Comparison of ENCODE assay signal across 1 cellular context in genomic region chr5:142330444-142330843, GRCh38.
TF ChIP-seq lines count a peak whose summit lies in the region.

No MANE protein-coding gene starts in this region.

TF ChIP-seq in K562, 482 proteins besides CTCF, POLR2A, EP300 and RAD21 (continued from another document and continues in another):
- TF ChIP-seq BCLAF1 (IDR thresholded peaks at IDR 0.05; ENCODE audit: borderline replicate concordance in 1 of 2, control insufficient read depth in 1 of 2, low read depth in 2 of 2, low read length in 1 of 2) (no peak), MBD1 (CRISPR knock-in tag; IDR thresholded peaks at IDR 0.05) (no peak), CBX2 (IDR thresholded peaks at IDR 0.05; ENCODE audit: insufficient read depth, low read length, poor library complexity, severe bottlenecking) (no peak), DPF2 (IDR thresholded peaks at IDR 0.05) (peak; percentile 39; the same call in 1 of the 2 replicates), KLF10 (CRISPR knock-in tag; IDR thresholded peaks at IDR 0.05) (no peak), ZNF586 (CRISPR knock-in tag; conservative IDR thresholded peaks at IDR 0.05) (no peak), ZNF239 (CRISPR knock-in tag; IDR thresholded peaks at IDR 0.05) (no peak), ZNF3 (CRISPR knock-in tag; IDR thresholded peaks at IDR 0.05) (no peak), HBP1 (CRISPR knock-in tag; IDR thresholded peaks at IDR 0.05) (no peak), NONO (IDR thresholded peaks at IDR 0.05; ENCODE audit: low read depth in 2 of 2, low read length in 1 of 2) (no peak), WHSC1 (IDR thresholded peaks at IDR 0.05; ENCODE audit: low read length) (no peak), C11orf30 (IDR thresholded peaks at IDR 0.05; ENCODE audit: low read depth) (peak; percentile 69; the same call in 1 of the 2 replicates), CCAR2 (IDR thresholded peaks at IDR 0.05; ENCODE audit: low read depth, low read length) (no peak), ZNF316 (IDR thresholded peaks at IDR 0.05) (peak; percentile 74), HEY1 (CRISPR knock-in tag; IDR thresholded peaks at IDR 0.05; ENCODE audit: borderline replicate concordance) (no peak), ZNF217 (CRISPR knock-in tag; IDR thresholded peaks at IDR 0.05) (no peak), ZBTB40 (IDR thresholded peaks at IDR 0.05) (no peak), ZBTB40 (CRISPR knock-in tag; IDR thresholded peaks at IDR 0.05) (no peak), THRA (IDR thresholded peaks at IDR 0.05) (no peak), RREB1 (CRISPR knock-in tag; IDR thresholded peaks at IDR 0.05) (no peak), SNIP1 (IDR thresholded peaks at IDR 0.05; ENCODE audit: low read depth) (no peak), RFX1 (IDR thresholded peaks at IDR 0.05) (no peak), POLR2AphosphoS2 (IDR thresholded peaks at IDR 0.05; ENCODE audit: low read length) (no peak), TRIM28 (IDR thresholded peaks at IDR 0.05) (no peak), SMARCA4 (IDR thresholded peaks at IDR 0.05) (0 out of 2 replicates have a peak, but pooled peaks have one; percentile 16), ZKSCAN8 (CRISPR knock-in tag; IDR thresholded peaks at IDR 0.05) (no peak), TAL1 (IDR thresholded peaks at IDR 0.05) (no peak), LEF1 (IDR thresholded peaks at IDR 0.05) (no peak), HSF4 (CRISPR knock-in tag; IDR thresholded peaks at IDR 0.05; ENCODE audit: borderline replicate concordance) (no peak), SFPQ (IDR thresholded peaks at IDR 0.05; ENCODE audit: low read depth, low read length) (no peak), MAFF (IDR thresholded peaks at IDR 0.05; ENCODE audit: low read length) (peak; percentile 19; the same call in 1 of the 2 replicates), ZNF75A (CRISPR knock-in tag; IDR thresholded peaks at IDR 0.05) (no peak), ELF2 (CRISPR knock-in tag; IDR thresholded peaks at IDR 0.05) (no peak), CBX3 (IDR thresholded peaks at IDR 0.05; ENCODE audit: borderline replicate concordance in 1 of 2, low read length in 2 of 2) (no peak)
